Comparison of ENCODE assay signal across 11 cellular contexts in the genomic region with DNA sequence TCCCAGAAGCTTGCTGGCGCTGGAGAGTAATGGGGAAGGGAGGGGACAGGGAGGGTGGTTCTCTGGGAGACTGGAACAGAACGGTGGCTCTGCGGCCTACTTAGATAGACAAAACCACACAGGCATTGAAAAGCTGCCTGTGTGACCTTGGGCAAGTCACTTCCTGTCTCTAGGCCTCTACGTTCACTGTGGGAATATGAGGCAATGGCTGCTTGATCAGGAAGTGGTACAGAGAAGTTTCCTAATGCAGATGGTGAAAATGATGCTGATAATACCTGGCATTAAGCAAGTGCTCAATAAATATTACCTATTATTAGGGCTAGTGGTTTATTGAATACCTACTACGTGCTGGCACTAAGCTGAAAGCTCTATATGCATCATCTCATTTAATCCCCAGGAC. TPM values are rescaled to one million over a fixed set of nuclear protein-coding genes. Genes with fewer than 3 reads are reported as not detected.
DNase-seq lines count a peak whose midpoint lies in the region; ATAC-seq and TF ChIP-seq lines count a peak whose summit lies in the region.
"Had no signal": no experiment of that assay in that cellular context is flagged by ENCODE, and none has a peak within 500 bp of the region (broad histone marks: within the 10 kb centered on the region; RNA-seq: fewer than 3 reads in every experiment).

No MANE protein-coding gene starts in this region.

- no peaks in the 10 kb centered on the region for H3K9me3 ChIP-seq in CD4-positive, CD25-positive, alpha-beta regulatory T cell (ENCODE audit: control insufficient read depth in 2 of 2, low read length in 2 of 2)
- H3K9me3 ChIP-seq: breast epithelium had no signal

- peak overlapping the region; percentile 61 for H3K27ac ChIP-seq in CD4-positive, CD25-positive, alpha-beta regulatory T cell (ENCODE audit: insufficient read depth, low read length, poor library complexity, severe bottlenecking)
- H3K27ac ChIP-seq in HL-60 (replicated peaks) = peak overlapping the region; percentile 88
- H3K27ac ChIP-seq: breast epithelium had no signal

- H3K4me3 Mint-ChIP-seq in CD4-positive, CD25-positive, alpha-beta regulatory T cell = no peak overlapping the region
- no peak overlapping the region for H3K4me3 Mint-ChIP-seq in T-helper 1 cell treated with Interleukin-12 subunit alpha and Interleukin-12 subunit beta and Interleukin-4 antibody, amounts not matched to agents 30 μg/mL and 1 μg/mL, for 36 hours

- no peaks in the 10 kb centered on the region for H3K27me3 ChIP-seq in CD4-positive, CD25-positive, alpha-beta regulatory T cell (ENCODE audit: control insufficient read depth, insufficient read depth, low read length)
- no peaks in the 10 kb centered on the region for H3K27me3 ChIP-seq in HL-60 (ENCODE audit: insufficient read depth, poor library complexity, severe bottlenecking)
- H3K27me3 ChIP-seq: breast epithelium had no signal

- H3K9me3 Mint-ChIP-seq in CD4-positive, CD25-positive, alpha-beta regulatory T cell = no peaks in the 10 kb centered on the region
- no peaks in the 10 kb centered on the region for H3K9me3 Mint-ChIP-seq in T-helper 1 cell treated with Interleukin-12 subunit alpha and Interleukin-12 subunit beta and Interleukin-4 antibody, amounts not matched to agents 30 μg/mL and 1 μg/mL, for 36 hours

- ATAC-seq in CD4-positive, CD25-positive, alpha-beta regulatory T cell (ENCODE audit: low read depth in 2 of 2) = peak; percentile 65 to 76
- ATAC-seq in GM21367 (IDR thresholded peaks at IDR 0.05; ENCODE audit: unreplicated experiment) = no peak

- peak overlapping the region; percentile 89 to 97 (median 89) for H3K27ac Mint-ChIP-seq in CD4-positive, CD25-positive, alpha-beta regulatory T cell
- peak overlapping the region; percentile 81 for H3K27ac Mint-ChIP-seq in T-helper 1 cell treated with Interleukin-12 subunit alpha and Interleukin-12 subunit beta and Interleukin-4 antibody, amounts not matched to agents 30 μg/mL and 1 μg/mL, for 36 hours

- TF ChIP-seq CTCF in HL-60 (IDR thresholded peaks at IDR 0.05; ENCODE audit: insufficient read depth, low read length) = no peak

- peaks cover 11% of the 10 kb centered on the region for H3K4me1 ChIP-seq in CD4-positive, CD25-positive, alpha-beta regulatory T cell (ENCODE audit: control insufficient read depth, insufficient read depth, low read length, poor library complexity, severe bottlenecking)
- H3K4me1 ChIP-seq: breast epithelium had no signal

- peaks cover 0 to 23% (median 12%) of the 10 kb centered on the region in 4 donors for H3K4me1 Mint-ChIP-seq in CD4-positive, CD25-positive, alpha-beta regulatory T cell
- peaks cover 12% of the 10 kb centered on the region for H3K4me1 Mint-ChIP-seq in T-helper 1 cell treated with Interleukin-12 subunit alpha and Interleukin-12 subunit beta and Interleukin-4 antibody, amounts not matched to agents 30 μg/mL and 1 μg/mL, for 36 hours (ENCODE audit: low read depth)

- H3K36me3 ChIP-seq in CD4-positive, CD25-positive, alpha-beta regulatory T cell (ENCODE audit: control insufficient read depth, insufficient read depth, low read length) = peaks cover 7% of the 10 kb centered on the region
- H3K36me3 ChIP-seq: breast epithelium had no signal

- peaks cover 31% of the 10 kb centered on the region for H3K36me3 Mint-ChIP-seq in CD4-positive, CD25-positive, alpha-beta regulatory T cell
- peaks cover 16% of the 10 kb centered on the region for H3K36me3 Mint-ChIP-seq in T-helper 1 cell treated with Interleukin-12 subunit alpha and Interleukin-12 subunit beta and Interleukin-4 antibody, amounts not matched to agents 30 μg/mL and 1 μg/mL, for 36 hours (ENCODE audit: low read depth)

- peak in 2 of 3 donors; percentile 35 to 72 for DNase-seq in CD4-positive, CD25-positive, alpha-beta regulatory T cell
- DNase-seq in HL-60 (ENCODE audit: low read depth in 1 of 2, low spot score in 1 of 2) = peak; percentile 92 to 97
- DNase-seq in dermis blood vessel endothelial cell = peak; percentile 12
- no peak for DNase-seq in NCI-H1694 treated with DMSO at 0.1 percent for 48 hours (lab: John Stamatoyannopoulos, UW)
- DNase-seq in occipital lobe (lab: John Stamatoyannopoulos, UW) = no peak
- DNase-seq in NCI-H748 treated with DMSO at 0.1 percent for 48 hours (lab: John Stamatoyannopoulos, UW) = no peak
- DNase-seq: COR-L47, NCI-H146 had no signal

- H3K27me3 Mint-ChIP-seq in CD4-positive, CD25-positive, alpha-beta regulatory T cell = no peaks in the 10 kb centered on the region
- no peaks in the 10 kb centered on the region for H3K27me3 Mint-ChIP-seq in T-helper 1 cell treated with Interleukin-12 subunit alpha and Interleukin-12 subunit beta and Interleukin-4 antibody, amounts not matched to agents 30 μg/mL and 1 μg/mL, for 36 hours (ENCODE audit: low read depth)

- no peak overlapping the region for H3K4me3 ChIP-seq in CD4-positive, CD25-positive, alpha-beta regulatory T cell (ENCODE audit: low read depth, low read length)
- H3K4me3 ChIP-seq in HL-60 (replicated peaks; ENCODE audit: insufficient read depth, low read length) = no peak overlapping the region
- H3K4me3 ChIP-seq: breast epithelium had no signal

RNA-seq across cellular contexts. Expression of a gene that starts 15.7 kb away (rescaled TPM):
- total RNA-seq in CD4-positive, CD25-positive, alpha-beta regulatory T cell = 18.6 TPM
- 10 to 100 TPM; 49.5 to 69.9 (median 62.9) TPM for polyA plus RNA-seq in CD4-positive, CD25-positive, alpha-beta regulatory T cell
- total RNA-seq in dermis blood vessel endothelial cell (21.5 and 23.5 TPM in 2 replicates), occipital lobe (10.3 TPM)

RNA-seq across cellular contexts. Expression of a gene that starts 16.0 kb away (rescaled TPM):
- total RNA-seq in CD4-positive, CD25-positive, alpha-beta regulatory T cell = 49.0 TPM
- 100 to 1,000 TPM; 296 to 420 (median 350) TPM for polyA plus RNA-seq in CD4-positive, CD25-positive, alpha-beta regulatory T cell
- total RNA-seq in dermis blood vessel endothelial cell = 50.5 and 67.6 TPM in 2 replicates
- total RNA-seq in occipital lobe = 35.7 TPM

RNA-seq across cellular contexts. Expression of a gene that starts 31.3 kb away (rescaled TPM):
- 0.35 TPM for total RNA-seq in CD4-positive, CD25-positive, alpha-beta regulatory T cell
- under 1 TPM; 0.11 to 0.23 (median 0.16) TPM for polyA plus RNA-seq in CD4-positive, CD25-positive, alpha-beta regulatory T cell
- total RNA-seq in dermis blood vessel endothelial cell = not detected in 2 replicates
- 1.1 TPM for total RNA-seq in occipital lobe
- total RNA-seq: breast epithelium had no signal

Comparison
In these comparisons a context has a peak if more than half of its experiments do, and no peak if none do; other contexts are left out.
1. DNase-seq: peak in CD4-positive, CD25-positive, alpha-beta regulatory T cell (2 of 3), HL-60 (2 of 2) and dermis blood vessel endothelial cell (single experiment); none in NCI-H1694 treated with DMSO at 0.1 percent for 48 hours (single experiment), occipital lobe (single experiment) and NCI-H748 treated with DMSO at 0.1 percent for 48 hours (single experiment).